Comparison of ENCODE assay signal across 9 cellular contexts in genomic region chr6:138815797-138816528, GRCh38. TPM values are rescaled to one million over a fixed set of nuclear protein-coding genes. Genes with fewer than 3 reads are reported as not detected.
DNase-seq lines count a peak whose midpoint lies in the region; ATAC-seq and TF ChIP-seq lines count a peak whose summit lies in the region.
"Had no signal": no experiment of that assay in that cellular context is flagged by ENCODE, and none has a peak within 500 bp of the region (broad histone marks: within the 10 kb centered on the region; RNA-seq: fewer than 3 reads in every experiment).

No MANE protein-coding gene starts in this region.

- H3K27me3 Mint-ChIP-seq in neural progenitor cell (ENCODE audit: insufficient read depth, low read depth) = peaks cover 2% of the 10 kb centered on the region

- H3F3A ChIP-seq in SU-DHL-6 (ENCODE audit: insufficient read depth) (no peaks in the 10 kb centered on the region), neural progenitor cell (ENCODE audit: low read depth) (no peaks in the 10 kb centered on the region)

- H3K79me2 ChIP-seq in SU-DHL-6 (ENCODE audit: insufficient read depth, low read length) (no peaks in the 10 kb centered on the region), neural progenitor cell (ENCODE audit: low read depth) (no peaks in the 10 kb centered on the region)

- no peak overlapping the region for H3K9ac ChIP-seq in SU-DHL-6 (ENCODE audit: low read length)
- H3K9ac ChIP-seq in neural progenitor cell = no peak overlapping the region

- peak; percentile 67 for TF ChIP-seq CTCF in AG09319 (IDR thresholded peaks at IDR 0.05; ENCODE audit: low read depth, low read length)
- TF ChIP-seq CTCF in SU-DHL-6 (IDR thresholded peaks at IDR 0.05; ENCODE audit: insufficient read depth, low read length, poor library complexity, severe bottlenecking) = peak; percentile 34
- TF ChIP-seq CTCF in neural progenitor cell (IDR thresholded peaks at IDR 0.05) = peak; percentile 73

- no peak overlapping the region for H3K4me3 ChIP-seq in SU-DHL-6 (ENCODE audit: insufficient read depth, low read length, poor library complexity, severe bottlenecking)
- no peak overlapping the region for H3K4me3 ChIP-seq in neural progenitor cell

- H3K4me1 Mint-ChIP-seq in neural progenitor cell = peaks cover 6% of the 10 kb centered on the region

- H3K9me3 ChIP-seq in SU-DHL-6 (ENCODE audit: insufficient read depth, low read length) (no peaks in the 10 kb centered on the region), neural progenitor cell (ENCODE audit: low read depth) (no peaks in the 10 kb centered on the region)

- H3K27ac ChIP-seq in SU-DHL-6 (ENCODE audit: low read depth, low read length) = no peak overlapping the region
- no peak overlapping the region for H3K27ac ChIP-seq in neural progenitor cell

- H3K36me3 Mint-ChIP-seq in neural progenitor cell = no peaks in the 10 kb centered on the region
- H3K36me3 Mint-ChIP-seq: natural killer cell treated with Interleukin-12 subunit alpha and Interleukin-12 subunit beta and Interleukin-15 and Interleukin-18, amount 100 ng/mL, for 72 hours had no signal

- peak; percentile 31 for DNase-seq in AG09319 (ENCODE audit: extremely low read depth, low read depth)
- DNase-seq in NCI-H1436 treated with DMSO at 0.1 percent for 48 hours (lab: John Stamatoyannopoulos, UW) = peak; percentile 68
- peak; percentile 68 for DNase-seq in fibroblast of gingiva (ENCODE audit: low read depth)
- DNase-seq in neural progenitor cell (ENCODE audit: low spot score) = peak; percentile 67
- DNase-seq in activated CD4-positive, CD25-positive, alpha-beta regulatory T cell treated with anti-CD3 and anti-CD28 coated beads, Interleukin-2, amount 50 U/mL, for 72 hours = no peak

- H2AFZ ChIP-seq in SU-DHL-6 (ENCODE audit: low read depth, low read length, severe bottlenecking) = no peak overlapping the region
- peak overlapping the region; percentile 88 for H2AFZ ChIP-seq in neural progenitor cell (replicated peaks)

- no peaks in the 10 kb centered on the region for H3K36me3 ChIP-seq in SU-DHL-6 (ENCODE audit: low read length)
- H3K36me3 ChIP-seq in neural progenitor cell = no peaks in the 10 kb centered on the region

- H3K4me2 ChIP-seq in SU-DHL-6 (ENCODE audit: low read depth, low read length, poor library complexity, severe bottlenecking) = no peak overlapping the region
- no peak overlapping the region for H3K4me2 ChIP-seq in neural progenitor cell

- H3K9me3 Mint-ChIP-seq in neural progenitor cell = no peaks in the 10 kb centered on the region
- H3K9me3 Mint-ChIP-seq: natural killer cell treated with Interleukin-12 subunit alpha and Interleukin-12 subunit beta and Interleukin-15 and Interleukin-18, amount 100 ng/mL, for 72 hours had no signal

- H4K20me1 ChIP-seq in SU-DHL-6 (ENCODE audit: low read depth, low read length) (no peaks in the 10 kb centered on the region), neural progenitor cell (ENCODE audit: low read depth) (no peaks in the 10 kb centered on the region)

- H3K27me3 ChIP-seq in SU-DHL-6 (ENCODE audit: low read length) = no peaks in the 10 kb centered on the region
- no peaks in the 10 kb centered on the region for H3K27me3 ChIP-seq in neural progenitor cell

- peak overlapping the region; percentile 84 for H3K27ac Mint-ChIP-seq in neural progenitor cell
- H3K27ac Mint-ChIP-seq: natural killer cell treated with Interleukin-12 subunit alpha and Interleukin-12 subunit beta and Interleukin-15 and Interleukin-18, amount 100 ng/mL, for 72 hours had no signal

- ATAC-seq in GM18498 (IDR thresholded peaks at IDR 0.05; ENCODE audit: unreplicated experiment) (peak; percentile 61), HG02884 (IDR thresholded peaks at IDR 0.05; ENCODE audit: unreplicated experiment) (peak; percentile 42)

- H3K4me3 Mint-ChIP-seq in neural progenitor cell = no peak overlapping the region
- H3K4me3 Mint-ChIP-seq: natural killer cell treated with Interleukin-12 subunit alpha and Interleukin-12 subunit beta and Interleukin-15 and Interleukin-18, amount 100 ng/mL, for 72 hours had no signal

- peaks cover 15% of the 10 kb centered on the region for H3K4me1 ChIP-seq in neural progenitor cell

- H3K9me2 ChIP-seq in SU-DHL-6 (replicated peaks; ENCODE audit: insufficient read depth, low read length) = no peaks in the 10 kb centered on the region

RNA-seq across cellular contexts. Expression of gene ECT2L, which starts 20.1 kb away (rescaled TPM):
- 0.06 TPM in 1 of 2 replicates, not detected in the other for total RNA-seq in neural progenitor cell (ENCODE audit: low replicate concordance)
- total RNA-seq: natural killer cell treated with Interleukin-12 subunit alpha and Interleukin-12 subunit beta and Interleukin-15 and Interleukin-18, amount 100 ng/mL, for 72 hours had no signal

RNA-seq across cellular contexts. Expression of gene CCDC28A, which starts 42.4 kb away (rescaled TPM):
- 22.1 and 30.2 TPM in 2 replicates for total RNA-seq in neural progenitor cell (ENCODE audit: low replicate concordance)
